8 cellular contexts compared by ENCODE assay signal in genomic region chr2:42568431-42569115, GRCh38. TPM values are rescaled to one million over a fixed set of nuclear protein-coding genes. Genes with fewer than 3 reads are reported as not detected.
A peak's percentile ranks its signal among the peaks of the same experiment; 100 is the strongest.
DNase-seq lines count a peak whose midpoint lies in the region; ATAC-seq and TF ChIP-seq lines count a peak whose summit lies in the region.

Gene MTA3, plus strand, starts transcription at chr2:42568632. Its CDS starts 114 bp downstream, at chr2:42568746.

- no peaks in the 10 kb centered on the region for H3K27me3 ChIP-seq in neuronal stem cell (ENCODE audit: control insufficient read depth in 3 of 3, insufficient read depth in 3 of 3, low read depth in 1 of 3, low read length in 3 of 3)
- no peaks in the 10 kb centered on the region for H3K27me3 ChIP-seq in stomach smooth muscle (ENCODE audit: control insufficient read depth in 1 of 2, insufficient read depth in 2 of 2, low read length in 2 of 2)

- intact Hi-C loops in OCI-LY7 (cut with micrococcal nuclease; ENCODE audit: unreplicated experiment) = loop anchor here (2.0 to 10.0 kb wide), 4 partner anchors 30 to 646 kb away; no protein-coding TSS in a partner anchor

- H3K4ac ChIP-seq in neuronal stem cell (ENCODE audit: low read length) = peak within 1 kb of the TSS; percentile 93

- H2AK5ac ChIP-seq in neuronal stem cell (ENCODE audit: low read depth, low read length) = peak within 1 kb of the TSS; percentile 90

- H2BK5ac ChIP-seq in neuronal stem cell (ENCODE audit: low read length) = peak within 1 kb of the TSS; percentile 93

- H4K20me1 ChIP-seq in OCI-LY7 (ENCODE audit: insufficient read depth, low read length) = no peaks in the 10 kb centered on the region

- H3K4me1 ChIP-seq in OCI-LY7 (ENCODE audit: insufficient read depth, low read length, poor library complexity, severe bottlenecking) (peaks cover 69% of the 10 kb centered on the region), neuronal stem cell (ENCODE audit: control insufficient read depth in 2 of 2, insufficient read depth in 1 of 2, low read depth in 1 of 2, low read length in 2 of 2) (peaks cover 6 to 12% of the 10 kb centered on the region in 2 donors), stomach smooth muscle (ENCODE audit: control insufficient read depth, insufficient read depth, low read length) (peaks cover 19% of the 10 kb centered on the region)

- peak within 1 kb of the TSS; percentile 56 for H2BK120ac ChIP-seq in neuronal stem cell (ENCODE audit: low read depth, low read length)

- no peak within 1 kb of the TSS for H4K8ac ChIP-seq in neuronal stem cell (ENCODE audit: low read depth, low read length)

- H3K4me3 ChIP-seq in OCI-LY7 (ENCODE audit: low read depth, low read length, poor library complexity, severe bottlenecking) = peak within 1 kb of the TSS; percentile 96
- H3K4me3 ChIP-seq in foreskin fibroblast (ENCODE audit: low read depth in 1 of 2, low read length in 2 of 2) = peak within 1 kb of the TSS; percentile 63 to 69
- peak within 1 kb of the TSS; percentile 93 to 96 for H3K4me3 ChIP-seq in neuronal stem cell (ENCODE audit: low read length in 2 of 2)
- H3K4me3 ChIP-seq in stomach smooth muscle (ENCODE audit: low read length in 2 of 2) = peak within 1 kb of the TSS; percentile 68 to 76

- H2AFZ ChIP-seq in OCI-LY7 (ENCODE audit: low read length) = no peak within 1 kb of the TSS; the same call in 1 of the 2 replicates
- peak within 1 kb of the TSS; percentile 94 for H2AFZ ChIP-seq in neuronal stem cell (ENCODE audit: low read length)

- H3K9me3 ChIP-seq in OCI-LY7 (ENCODE audit: low read length) (no peaks in the 10 kb centered on the region), neuronal stem cell (replicated peaks in 1 of 2; ENCODE audit: control insufficient read depth in 2 of 2, insufficient read depth in 1 of 2, low read depth in 1 of 2, low read length in 2 of 2) (peaks cover 0 to 2% of the 10 kb centered on the region in 2 donors), stomach smooth muscle (ENCODE audit: control insufficient read depth in 2 of 2, low read length in 2 of 2) (no peaks in the 10 kb centered on the region)

- H3K23ac ChIP-seq in neuronal stem cell (ENCODE audit: low read depth, low read length, poor library complexity) = peak within 1 kb of the TSS; percentile 87

- peak; percentile 49 for DNase-seq in ELR (ENCODE audit: low read depth)
- peak; percentile 75 for DNase-seq in OCI-LY7 (ENCODE audit: low spot score)
- peak; percentile 52 for DNase-seq in activated T-helper 9 cell treated with anti-CD3 and anti-CD28 coated beads, Interleukin-2, amount 50 U/mL, for 16 hours (ENCODE audit: low read depth)
- DNase-seq in foreskin fibroblast = peak; percentile 9 to 73
- DNase-seq in neuronal stem cell (ENCODE audit: low spot score) = peak; percentile 70

- H3K9ac ChIP-seq in neuronal stem cell (ENCODE audit: low read depth, low read length, poor library complexity) (peak within 1 kb of the TSS; percentile 95), stomach smooth muscle (ENCODE audit: low read length in 2 of 2) (peak within 1 kb of the TSS; percentile 71 to 81)

- H3K14ac ChIP-seq in neuronal stem cell (ENCODE audit: low read length) = peak within 1 kb of the TSS; percentile 87

- no peak within 1 kb of the TSS for H2BK12ac ChIP-seq in neuronal stem cell (ENCODE audit: low read length)

- BruUV-seq in OCI-LY7 (replicated peaks; lab: Mats Ljungman, UMichigan) = no TSS peak

- peak within 1 kb of the TSS; percentile 9 for H2BK15ac ChIP-seq in neuronal stem cell (ENCODE audit: low read length)

- ATAC-seq in HG02610 (IDR thresholded peaks at IDR 0.05; ENCODE audit: unreplicated experiment) (peak; percentile 27), HG03095 (IDR thresholded peaks at IDR 0.05; ENCODE audit: unreplicated experiment) (no peak)

- H3K9me2 ChIP-seq in OCI-LY7 (ENCODE audit: insufficient read depth, low read length) = no peaks in the 10 kb centered on the region

- CTCF ChIA-PET in OCI-LY7 (lab: Charles Lee; ENCODE audit: unreplicated experiment) = interaction anchor here (1.7 kb wide), 1 partner anchor 10 kb away, joined by 7 read pairs; no protein-coding TSS in a partner anchor

- H3K18ac ChIP-seq in neuronal stem cell (ENCODE audit: low read length) = peak within 1 kb of the TSS; percentile 98

- no peak for TF ChIP-seq CTCF in OCI-LY7 (conservative IDR thresholded peaks at IDR 0.05; ENCODE audit: low read length)
- no peak for TF ChIP-seq CTCF in foreskin fibroblast (IDR thresholded peaks at IDR 0.05; ENCODE audit: low read depth, low read length)

- H3K79me2 ChIP-seq in OCI-LY7 (ENCODE audit: insufficient read depth, low read depth, low read length) = peaks cover 45% of the 10 kb centered on the region

- POLR2A ChIA-PET in OCI-LY7 (lab: Charles Lee) = interaction anchor here (0.7 to 2.8 kb wide), 3 partner anchors 10 to 22 kb away, joined by 3 to 58 read pairs (median 7); no protein-coding TSS in a partner anchor

- peaks cover 1% of the 10 kb centered on the region for H3K79me1 ChIP-seq in neuronal stem cell (ENCODE audit: low read depth, low read length)

- H3K4me2 ChIP-seq in OCI-LY7 (ENCODE audit: low read length) (peak within 1 kb of the TSS; percentile 90), neuronal stem cell (ENCODE audit: insufficient read depth, low read length, poor library complexity, severe bottlenecking) (peak within 1 kb of the TSS; percentile 64)

- peak within 1 kb of the TSS; percentile 99 for H3K27ac ChIP-seq in OCI-LY7 (ENCODE audit: low read depth, low read length, poor library complexity, severe bottlenecking)
- H3K27ac ChIP-seq in neuronal stem cell (replicated peaks; ENCODE audit: low read length) = peak within 1 kb of the TSS; percentile 80
- peak within 1 kb of the TSS; percentile 82 for H3K27ac ChIP-seq in stomach smooth muscle (ENCODE audit: low read length)

- H4K91ac ChIP-seq in neuronal stem cell (ENCODE audit: low read depth, low read length, poor library complexity) = no peak within 1 kb of the TSS

- H3K36me3 ChIP-seq in OCI-LY7 (ENCODE audit: insufficient read depth, low read length) (peaks cover 43% of the 10 kb centered on the region), neuronal stem cell (replicated peaks in 1 of 2; ENCODE audit: control insufficient read depth in 2 of 2, insufficient read depth in 2 of 2, low read length in 2 of 2) (peaks cover 0 to 25% of the 10 kb centered on the region in 2 donors), stomach smooth muscle (ENCODE audit: control insufficient read depth in 2 of 2, insufficient read depth in 2 of 2, low read length in 2 of 2) (no peaks in the 10 kb centered on the region)

- no CpG with 5 or more reads among the region's 67 CpGs for WGBS in neuronal stem cell (ENCODE audit: extremely low coverage in 2 of 2, insufficient read length in 2 of 2, insufficient replicate concordance in 1 of 2), 2 donors

RNA-seq across cellular contexts. Expression of gene MTA3, which starts in this region (rescaled TPM):
- 66.7 and 72.7 TPM in 2 replicates for total RNA-seq in OCI-LY7 (2014; rRNA removed; shearing (Covaris generic))
- total RNA-seq in OCI-LY7 (2022) = 183 and 205 TPM in 2 replicates
- 90.6 TPM for polyA plus RNA-seq in neuronal stem cell (2013, experiment 1 of 2)
- 89.8 TPM for polyA plus RNA-seq in neuronal stem cell (2013, experiment 2 of 2)
